ENCODE assay signal across 24 cellular contexts in the genomic region with DNA sequence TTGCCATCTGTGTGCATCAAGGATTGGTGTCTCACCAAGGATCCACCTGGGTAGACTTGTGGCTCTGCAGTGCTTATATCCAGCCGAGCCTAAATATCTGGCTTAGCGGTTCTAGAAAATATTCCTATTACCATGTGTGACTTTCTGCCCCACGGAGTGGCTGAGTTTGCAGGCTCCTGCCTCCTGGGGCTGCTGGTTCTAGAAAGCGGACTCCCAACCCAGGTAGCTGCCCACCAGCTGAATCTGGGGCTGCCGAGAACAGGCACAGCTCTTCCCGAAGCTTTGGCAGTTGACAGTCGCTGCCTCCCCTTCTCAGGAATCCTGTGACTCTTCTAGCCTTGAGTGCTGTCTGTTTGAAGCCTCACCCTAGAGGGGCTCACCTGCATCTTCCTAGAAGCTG.
DNase-seq lines count a peak whose midpoint lies in the region; ATAC-seq and TF ChIP-seq lines count a peak whose summit lies in the region.
"Had no signal": no experiment of that assay in that cellular context is flagged by ENCODE, and none has a peak within 500 bp of the region (broad histone marks: within the 10 kb centered on the region; RNA-seq: fewer than 3 reads in every experiment).

No MANE protein-coding gene starts in this region.

- peak overlapping the region; percentile 65 for H3K4me2 ChIP-seq in GM23248 (ENCODE audit: unreplicated experiment)
- H3K4me2 ChIP-seq: BLaER1 treated with 17β-estradiol and CSF1 and Interleukin-3, amounts not matched to agents 10 nM and 100 nM; SK-N-SH had no signal

- peaks cover 13% of the 10 kb centered on the region for H3K27me3 Mint-ChIP-seq in osteocyte (ENCODE audit: unreplicated experiment)

- H3K9ac ChIP-seq in GM23248 (no peak overlapping the region), subcutaneous abdominal adipose tissue (ENCODE audit: low read length in 5 of 5) (no peak overlapping the region)
- H3K9ac ChIP-seq: BLaER1 treated with 17β-estradiol and CSF1 and Interleukin-3, amounts not matched to agents 10 nM and 100 nM; SK-N-SH had no signal

- no peak overlapping the region for H3K27ac Mint-ChIP-seq in osteocyte (ENCODE audit: unreplicated experiment)
- H3K27ac Mint-ChIP-seq: T-helper 17 cell had no signal

- no peaks in the 10 kb centered on the region for H3K36me3 ChIP-seq in GM23248 (ENCODE audit: low read depth)
- H3K36me3 ChIP-seq in esophagus (ENCODE audit: control insufficient read depth in 2 of 2, insufficient read depth in 2 of 2, low read length in 1 of 2): no peaks in the 10 kb centered on the region
- no peaks in the 10 kb centered on the region for H3K36me3 ChIP-seq in subcutaneous abdominal adipose tissue (ENCODE audit: control insufficient read depth in 5 of 5, insufficient read depth in 5 of 5, low read length in 5 of 5)
- H3K36me3 ChIP-seq: adrenal gland; BLaER1 treated with 17β-estradiol and CSF1 and Interleukin-3, amounts not matched to agents 10 nM and 100 nM; neutrophil; upper lobe of right lung had no signal

- no peaks in the 10 kb centered on the region for H3K36me3 Mint-ChIP-seq in osteocyte (ENCODE audit: unreplicated experiment)

- DNase-seq in GM23248 (no peak), osteocyte (ENCODE audit: extremely low spot score, unreplicated experiment) (peak; percentile 67), SHP77 treated with DMSO at 0.1 percent for 48 hours (lab: John Stamatoyannopoulos, UW) (no peak), glomerular visceral epithelial cell (ENCODE audit: extremely low spot score) (no peak)
- DNase-seq: activated CD4-positive, alpha-beta T cell treated with anti-CD3 and anti-CD28 coated beads for 4 hours; activated naive CD4-positive, alpha-beta T cell; activated T-cell treated with anti-CD3 and anti-CD28 coated beads, Interleukin-2, amount 50 U/mL, for 4 hours; NCI-H1092; NCI-H187 treated with DMSO at 0.1 percent for 48 hours; NCI-H526 treated with DMSO at 0.1 percent for 48 hours; SK-N-SH; stimulated activated CD4-positive, alpha-beta T cell treated with anti-CD3 and anti-CD28 coated beads, Interleukin-12 subunit alpha, Interleukin-12 subunit beta, amount 100 ng/mL, for 4 hours; stimulated activated CD4-positive, alpha-beta T cell treated with anti-CD3 and anti-CD28 coated beads, Interleukin-4, amount 100 ng/mL, for 4 hours; stimulated activated naive CD4-positive, alpha-beta T cell; T-helper 17 cell; upper lobe of right lung had no signal

- no peaks in the 10 kb centered on the region for H3K79me2 ChIP-seq in GM23248 (ENCODE audit: insufficient read depth)

- no peak overlapping the region for H3K27ac ChIP-seq in GM23248
- H3K27ac ChIP-seq in esophagus (ENCODE audit: low read depth in 2 of 2, low read length in 1 of 2): peak overlapping the region; percentile 9 to 79
- no peak overlapping the region for H3K27ac ChIP-seq in subcutaneous abdominal adipose tissue (ENCODE audit: low read depth, low read length)
- H3K27ac ChIP-seq: adrenal gland; BLaER1 treated with 17β-estradiol and CSF1 and Interleukin-3, amounts not matched to agents 10 nM and 100 nM; neutrophil; RWPE1; upper lobe of right lung had no signal

- H3K9me3 ChIP-seq in GM23248 (ENCODE audit: low read depth): no peaks in the 10 kb centered on the region
- H3K9me3 ChIP-seq in esophagus (ENCODE audit: control insufficient read depth in 2 of 2, insufficient read depth in 1 of 2, low read depth in 1 of 2, low read length in 1 of 2): no peaks in the 10 kb centered on the region
- no peaks in the 10 kb centered on the region for H3K9me3 ChIP-seq in subcutaneous abdominal adipose tissue (ENCODE audit: control insufficient read depth in 5 of 5, low read length in 5 of 5)
- H3K9me3 ChIP-seq: adrenal gland; BLaER1 treated with 17β-estradiol and CSF1 and Interleukin-3, amounts not matched to agents 10 nM and 100 nM; neutrophil; SK-N-SH; upper lobe of right lung had no signal

- 34 to 39% methylated on average over 7 of the region's 7 CpGs for WGBS in GM23248 (ENCODE audit: low coverage in 1 of 2, low lambda C conversion rate in 2 of 2, missing lambda C conversion rate in 2 of 2), 2 experiments
- WGBS in esophagus, 2 donors: 41 to 47% methylated on average over 7 of the region's 7 CpGs

- H3F3A ChIP-seq in GM23248 (ENCODE audit: insufficient read depth): no peaks in the 10 kb centered on the region

- no peaks in the 10 kb centered on the region for H3K4me1 Mint-ChIP-seq in osteocyte (ENCODE audit: unreplicated experiment)
- H3K4me1 Mint-ChIP-seq: T-helper 17 cell had no signal

- H3K4me1 ChIP-seq in GM23248 (ENCODE audit: insufficient read depth) (no peaks in the 10 kb centered on the region), esophagus (ENCODE audit: control insufficient read depth in 2 of 2, insufficient read depth in 2 of 2, low read length in 1 of 2) (peaks cover 2 to 8% of the 10 kb centered on the region in 2 donors), subcutaneous abdominal adipose tissue (ENCODE audit: control insufficient read depth in 5 of 5, insufficient read depth in 5 of 5, low read length in 5 of 5) (peaks cover 0 to 5% (median 0%) of the 10 kb centered on the region in 5 donors)
- H3K4me1 ChIP-seq: BLaER1 treated with 17β-estradiol and CSF1 and Interleukin-3, amounts not matched to agents 10 nM and 100 nM; upper lobe of right lung had no signal

- H4K20me1 ChIP-seq in GM23248 (ENCODE audit: insufficient read depth): no peaks in the 10 kb centered on the region
- H4K20me1 ChIP-seq: BLaER1 treated with 17β-estradiol and CSF1 and Interleukin-3, amounts not matched to agents 10 nM and 100 nM had no signal

- peak overlapping the region; percentile 50 for H2AFZ ChIP-seq in GM23248

- ATAC-seq in HG03196 (IDR thresholded peaks at IDR 0.05; ENCODE audit: unreplicated experiment): no peak
- no peak for ATAC-seq in HG03108 (IDR thresholded peaks at IDR 0.05; ENCODE audit: unreplicated experiment)
- ATAC-seq: activated T-cell treated with anti-CD3 and anti-CD28 coated beads, Interleukin-2, amount 50 U/mL, for 4 hours; T-helper 17 cell; upper lobe of right lung had no signal

- in situ Hi-C loops in GM23248 (cut with MboI): no loop called here

- H3K27me3 ChIP-seq in GM23248 (replicated peaks; ENCODE audit: insufficient read depth) (no peaks in the 10 kb centered on the region), esophagus (ENCODE audit: control insufficient read depth in 1 of 2, insufficient read depth in 2 of 2, low read length in 2 of 2) (no peaks in the 10 kb centered on the region), subcutaneous abdominal adipose tissue (ENCODE audit: control insufficient read depth in 5 of 5, insufficient read depth in 4 of 5, low read length in 5 of 5) (peaks cover 0 to 4% (median 0%) of the 10 kb centered on the region in 5 donors)
- H3K27me3 ChIP-seq: adrenal gland; BLaER1 treated with 17β-estradiol and CSF1 and Interleukin-3, amounts not matched to agents 10 nM and 100 nM; neutrophil; upper lobe of right lung had no signal

- H3K9me3 Mint-ChIP-seq in osteocyte (ENCODE audit: unreplicated experiment): no peaks in the 10 kb centered on the region
- H3K9me3 Mint-ChIP-seq: activated T-cell treated with anti-CD3 and anti-CD28 coated beads, Interleukin-2, amount 50 U/mL, for 4 hours had no signal

- H3K4me3 ChIP-seq in GM23248 (peak overlapping the region; percentile 34; the same call in 1 of the 2 replicates), esophagus (ENCODE audit: low read depth in 1 of 2, low read length in 2 of 2) (peak overlapping the region in 1 of 2 donors; percentile 25), subcutaneous abdominal adipose tissue (ENCODE audit: low read depth in 1 of 5, low read length in 5 of 5) (peak overlapping the region in 3 of 5 donors; percentile 9 to 25 (median 23))
- H3K4me3 ChIP-seq: adrenal gland; BLaER1 treated with 17β-estradiol and CSF1 and Interleukin-3, amounts not matched to agents 10 nM and 100 nM; upper lobe of right lung had no signal

- no peaks in the 10 kb centered on the region for H3K9me2 ChIP-seq in GM23248 (ENCODE audit: insufficient read depth)
- H3K9me2 ChIP-seq: SK-N-SH had no signal

- no peak for TF ChIP-seq CTCF in osteocyte (IDR thresholded peaks at IDR 0.05)

- H3K4me3 Mint-ChIP-seq in osteocyte (ENCODE audit: unreplicated experiment): no peak overlapping the region
- H3K4me3 Mint-ChIP-seq: activated T-cell treated with anti-CD3 and anti-CD28 coated beads, Interleukin-2, amount 50 U/mL, for 4 hours; T-helper 17 cell had no signal

Comparison
In these comparisons a context has a peak if more than half of its experiments do, and no peak if none do; other contexts are left out.
1. H3K27ac ChIP-seq: peak in esophagus (2 of 2); none in GM23248 (single experiment) and subcutaneous abdominal adipose tissue (single experiment).